11 cellular contexts compared by ENCODE assay signal in the genomic region with DNA sequence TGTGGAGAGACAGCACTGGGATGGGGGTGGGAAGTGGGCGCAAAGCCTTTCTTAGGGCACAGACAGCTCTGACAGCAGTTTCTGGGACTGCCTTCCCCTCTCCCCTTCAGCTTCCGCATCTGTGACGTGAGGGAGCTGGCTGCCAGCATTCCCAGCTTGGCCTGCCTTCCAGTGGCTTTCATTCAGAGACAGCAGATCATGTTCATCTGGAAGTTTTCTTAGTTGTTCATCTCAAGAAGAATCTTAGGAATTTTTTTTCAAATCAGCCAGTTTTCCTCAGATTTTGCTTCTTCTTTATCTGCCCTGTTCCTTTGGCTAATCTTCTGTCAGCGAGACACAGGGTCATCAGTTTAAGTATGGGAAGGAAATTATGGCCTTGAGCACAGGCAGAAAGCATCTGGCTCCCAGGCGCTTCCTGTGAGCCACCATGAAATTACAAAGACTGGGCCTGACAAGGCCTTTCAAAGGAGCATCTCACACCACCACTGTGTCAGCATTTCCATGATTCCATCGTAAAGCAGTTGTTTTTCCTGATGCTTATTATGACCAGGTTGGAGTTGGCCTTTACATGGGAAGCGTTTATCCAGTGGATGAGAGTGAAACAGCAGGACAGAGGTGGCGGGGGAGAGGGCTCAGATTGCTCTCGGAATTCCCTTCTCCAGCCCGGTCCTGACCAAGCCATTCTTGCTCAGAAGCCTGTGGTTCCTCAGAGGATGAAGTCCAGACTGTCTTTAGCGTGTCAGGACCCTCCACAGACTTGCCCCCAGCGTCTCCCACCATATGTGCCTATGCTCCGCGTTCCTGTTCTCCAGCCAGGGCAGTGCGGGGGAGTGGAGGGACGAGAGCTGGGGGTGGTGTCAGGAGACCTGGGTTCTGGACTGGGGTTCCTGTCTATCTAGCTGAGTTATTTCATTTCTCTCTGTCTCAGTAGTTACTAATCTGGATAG. TPM values are rescaled to one million over a fixed set of nuclear protein-coding genes. Genes with fewer than 3 reads are reported as not detected.
DNase-seq lines count a peak whose midpoint lies in the region; ATAC-seq lines count a peak whose summit lies in the region.
"Had no signal": no experiment of that assay in that cellular context is flagged by ENCODE, and none has a peak within 500 bp of the region (broad histone marks: within the 10 kb centered on the region; RNA-seq: fewer than 3 reads in every experiment).

No MANE protein-coding gene starts in this region.

- peak overlapping the region; percentile 29 for H3K27ac Mint-ChIP-seq in central memory CD8-positive, alpha-beta T cell (ENCODE audit: low read depth)
- H3K27ac Mint-ChIP-seq in naive thymus-derived CD4-positive, alpha-beta T cell = no peak overlapping the region

- H3K27me3 ChIP-seq in HUES48 (ENCODE audit: control insufficient read depth, insufficient read depth, low read length) = no peaks in the 10 kb centered on the region
- no peaks in the 10 kb centered on the region for H3K27me3 ChIP-seq in subcutaneous abdominal adipose tissue (ENCODE audit: control insufficient read depth in 5 of 5, insufficient read depth in 4 of 5, low read length in 5 of 5)
- no peaks in the 10 kb centered on the region for H3K27me3 ChIP-seq in naive thymus-derived CD4-positive, alpha-beta T cell (ENCODE audit: control insufficient read depth in 2 of 2, insufficient read depth in 2 of 2, low read length in 2 of 2)

- CTCF ChIA-PET in naive thymus-derived CD4-positive, alpha-beta T cell (lab: Charles Lee) = no interaction called here

- H3K9me3 Mint-ChIP-seq in central memory CD8-positive, alpha-beta T cell = no peaks in the 10 kb centered on the region
- H3K9me3 Mint-ChIP-seq in naive thymus-derived CD4-positive, alpha-beta T cell = no peaks in the 10 kb centered on the region

- POLR2A ChIA-PET in naive thymus-derived CD4-positive, alpha-beta T cell (lab: Charles Lee) = no interaction called here

- no peak for DNase-seq in central memory CD8-positive, alpha-beta T cell (ENCODE audit: low spot score in 2 of 2)
- DNase-seq in iris pigment epithelial cell (ENCODE audit: low read depth) = peak; percentile 74
- no peak for DNase-seq in posterior vena cava (ENCODE audit: low spot score)
- DNase-seq in naive thymus-derived CD4-positive, alpha-beta T cell = no peak
- DNase-seq in activated effector memory CD4-positive, alpha-beta T cell treated with Interleukin-2 at 50 U/mL for 16 hours = no peak
- no peak for DNase-seq in NCI-H146 treated with DMSO at 0.1 percent for 48 hours (lab: John Stamatoyannopoulos, UW; ENCODE audit: unreplicated experiment)
- DNase-seq: activated naive CD4-positive, alpha-beta T cell treated with anti-CD3 and anti-CD28 coated beads, Interleukin-2, amount 50 U/mL, for 16 hours; T-helper 1 cell had no signal

- H3K4me1 ChIP-seq in HUES48 (ENCODE audit: control insufficient read depth, insufficient read depth, low read length) (peaks cover 24% of the 10 kb centered on the region), subcutaneous abdominal adipose tissue (ENCODE audit: control insufficient read depth in 5 of 5, insufficient read depth in 5 of 5, low read length in 5 of 5) (peaks cover 5 to 35% (median 26%) of the 10 kb centered on the region in 5 donors)
- peaks cover 0 to 20% of the 10 kb centered on the region in 2 donors for H3K4me1 ChIP-seq in naive thymus-derived CD4-positive, alpha-beta T cell (ENCODE audit: control insufficient read depth in 2 of 2, insufficient read depth in 2 of 2, low read length in 2 of 2)

- H3K27ac ChIP-seq in HUES48 (ENCODE audit: low read depth, low read length) (peak overlapping the region; percentile 4), subcutaneous abdominal adipose tissue (ENCODE audit: low read depth, low read length) (peak overlapping the region; percentile 39)
- H3K27ac ChIP-seq in naive thymus-derived CD4-positive, alpha-beta T cell (ENCODE audit: low read depth, low read length) = no peak overlapping the region

- H3K9ac ChIP-seq in HUES48 (ENCODE audit: low read depth, low read length) = no peak overlapping the region
- peak overlapping the region in 1 of 5 donors; percentile 44 for H3K9ac ChIP-seq in subcutaneous abdominal adipose tissue (ENCODE audit: low read length in 5 of 5)

- peaks cover 66% of the 10 kb centered on the region for H3K4me1 Mint-ChIP-seq in central memory CD8-positive, alpha-beta T cell
- H3K4me1 Mint-ChIP-seq in naive thymus-derived CD4-positive, alpha-beta T cell = peaks cover 24 to 51% (median 37%) of the 10 kb centered on the region in 7 donors

- no peak overlapping the region for H3K4me3 ChIP-seq in HUES48 (ENCODE audit: low read depth, low read length)
- no peak overlapping the region for H3K4me3 ChIP-seq in subcutaneous abdominal adipose tissue (ENCODE audit: low read depth in 1 of 5, low read length in 5 of 5)
- H3K4me3 ChIP-seq in naive thymus-derived CD4-positive, alpha-beta T cell (ENCODE audit: low read length) = no peak overlapping the region
- H3K4me3 ChIP-seq: HAP-1 had no signal

- H3K27me3 Mint-ChIP-seq in central memory CD8-positive, alpha-beta T cell = no peaks in the 10 kb centered on the region
- no peaks in the 10 kb centered on the region for H3K27me3 Mint-ChIP-seq in naive thymus-derived CD4-positive, alpha-beta T cell

- no peak for ATAC-seq in central memory CD8-positive, alpha-beta T cell (replicated peaks; ENCODE audit: extremely low read depth, poor library complexity, severe bottlenecking)
- no peak for ATAC-seq in naive thymus-derived CD4-positive, alpha-beta T cell

- peaks cover 6% of the 10 kb centered on the region for H3K36me3 Mint-ChIP-seq in central memory CD8-positive, alpha-beta T cell (ENCODE audit: insufficient read depth)
- H3K36me3 Mint-ChIP-seq in naive thymus-derived CD4-positive, alpha-beta T cell = peaks cover 0 to 6% (median 0%) of the 10 kb centered on the region in 5 donors

- H3K4me3 Mint-ChIP-seq in central memory CD8-positive, alpha-beta T cell = no peak overlapping the region
- H3K4me3 Mint-ChIP-seq in naive thymus-derived CD4-positive, alpha-beta T cell = no peak overlapping the region

- intact Hi-C loops in posterior vena cava (cut with DNase I) = no loop called here
- intact Hi-C loops in naive thymus-derived CD4-positive, alpha-beta T cell (cut with micrococcal nuclease) = no loop called here

- H3K9me3 ChIP-seq in HUES48 (ENCODE audit: control insufficient read depth, insufficient read depth, low read length) (no peaks in the 10 kb centered on the region), subcutaneous abdominal adipose tissue (ENCODE audit: control insufficient read depth in 5 of 5, low read length in 5 of 5) (no peaks in the 10 kb centered on the region)
- H3K9me3 ChIP-seq in naive thymus-derived CD4-positive, alpha-beta T cell (ENCODE audit: control insufficient read depth in 2 of 3, low read length in 3 of 3) = no peaks in the 10 kb centered on the region
- H3K9me3 ChIP-seq: HAP-1 had no signal

- H3K36me3 ChIP-seq in HUES48 (ENCODE audit: control insufficient read depth, insufficient read depth, low read length) (no peaks in the 10 kb centered on the region), subcutaneous abdominal adipose tissue (ENCODE audit: control insufficient read depth in 5 of 5, insufficient read depth in 5 of 5, low read length in 5 of 5) (no peaks in the 10 kb centered on the region)
- H3K36me3 ChIP-seq in naive thymus-derived CD4-positive, alpha-beta T cell (ENCODE audit: control insufficient read depth in 2 of 3, insufficient read depth in 3 of 3, low read length in 3 of 3) = no peaks in the 10 kb centered on the region
- H3K36me3 ChIP-seq: HAP-1 had no signal

RNA-seq across cellular contexts. Expression of gene ARHGAP35, which starts 43.6 kb away (rescaled TPM):
- 10 to 100 TPM; 49.8 to 57.4 TPM for total RNA-seq in posterior vena cava
- 10 to 100 TPM; 22.2 to 29.4 (median 24.5) TPM for total RNA-seq in naive thymus-derived CD4-positive, alpha-beta T cell
- 1 to 10 TPM; 2.3 to 4.8 TPM for polyA plus RNA-seq in naive thymus-derived CD4-positive, alpha-beta T cell

RNA-seq across cellular contexts. Expression of gene AP2S1, which starts 53.7 kb away (rescaled TPM):
- total RNA-seq in posterior vena cava = 100 to 1,000 TPM in 1 of 2 donors, 10 to 100 TPM in 1; 98.0 to 139 TPM
- total RNA-seq in naive thymus-derived CD4-positive, alpha-beta T cell = 100 to 1,000 TPM in 1 of 5 experiments, 10 to 100 TPM in 4; 34.4 to 116 (median 46.5) TPM
- polyA plus RNA-seq in naive thymus-derived CD4-positive, alpha-beta T cell = 10 to 100 TPM; 60.4 to 71.0 TPM
